In the genomic region with DNA sequence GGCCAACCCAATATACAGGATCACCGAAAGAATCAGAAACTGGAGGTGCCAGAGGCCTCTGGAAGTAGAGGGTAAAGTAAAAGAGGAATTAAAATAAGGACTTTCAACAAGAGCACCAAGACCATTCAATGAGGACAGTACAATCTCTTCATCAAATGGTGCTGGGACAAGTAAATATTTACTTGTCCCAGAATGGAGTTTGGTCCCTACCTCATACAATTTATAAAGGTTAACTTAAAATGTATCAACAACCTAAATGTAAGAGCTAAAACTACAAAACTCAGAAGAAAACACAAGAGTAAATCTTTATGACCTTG, we compare ENCODE assay signal across 7 cellular contexts.
"Had no signal": no experiment of that assay in that cellular context is flagged by ENCODE, and none has a peak within 500 bp of the region (broad histone marks: within the 10 kb centered on the region; RNA-seq: fewer than 3 reads in every experiment).

No MANE protein-coding gene starts in this region.

- H3K4me2 ChIP-seq: KMS-11 had no signal

- H3K27ac ChIP-seq: HL-60, KMS-11 had no signal

- FAIRE-seq: HTR-8/SVneo, K562 had no signal

- H3K4me3 ChIP-seq: K562 had no signal

- DNase-seq: IMR-90, KBM-7, KG1 had no signal

- H3K9ac ChIP-seq: KMS-11 had no signal

- ATAC-seq: K562 had no signal
